Comparison of ENCODE assay signal across 17 cellular contexts in genomic region chr7:101812595-101812994, GRCh38. TPM values are rescaled to one million over a fixed set of nuclear protein-coding genes. Genes with fewer than 3 reads are reported as not detected.
DNase-seq lines count a peak whose midpoint lies in the region; ATAC-seq, FAIRE-seq and TF ChIP-seq lines count a peak whose summit lies in the region.
"Had no signal": no experiment of that assay in that cellular context is flagged by ENCODE, and none has a peak within 500 bp of the region (broad histone marks: within the 10 kb centered on the region; RNA-seq: fewer than 3 reads in every experiment).

No MANE protein-coding gene starts in this region.

- H2AFZ ChIP-seq in K562 (ENCODE audit: low read depth, low read length): no peak overlapping the region
- H2AFZ ChIP-seq in neural progenitor cell (replicated peaks): no peak overlapping the region

- no peaks in the 10 kb centered on the region for H3K9me1 ChIP-seq in K562 (ENCODE audit: control insufficient read depth, insufficient read depth, low read length)

- intact Hi-C loops in K562 (cut with micrococcal nuclease): loop anchor here (5.0 kb wide), 1 partner anchor 210 kb away; no protein-coding TSS in a partner anchor

- H3K27me3 ChIP-seq in K562 (ENCODE audit: control insufficient read depth in 2 of 2, insufficient read depth in 2 of 2, low read length in 2 of 2): no peaks in the 10 kb centered on the region
- peaks cover 38% of the 10 kb centered on the region for H3K27me3 ChIP-seq in neural progenitor cell

- in situ Hi-C loops in K562 (cut with MboI): loop anchor here (5.0 kb wide), 1 partner anchor 105 kb away; no protein-coding TSS in a partner anchor

- DNase-seq in activated naive CD4-positive, alpha-beta T cell treated with Interleukin-2 at 50 U/mL for 16 hours: no peak
- DNase-seq in K562 (ENCODE audit: extremely low read depth in 1 of 4, low spot score in 3 of 4) (no peak), neural progenitor cell (ENCODE audit: low spot score) (no peak), NCI-H187 (lab: John Stamatoyannopoulos, UW) (no peak), glomerular visceral epithelial cell (ENCODE audit: extremely low spot score) (no peak)
- DNase-seq: 8988T; C1 segment of cervical spinal cord; CD4-positive, alpha-beta memory T cell; DMS153; DMS79 treated with DMSO at 0.1 percent for 48 hours; GF-D8; HCEC 1CT had no signal

- H3K4me2 ChIP-seq in K562 (ENCODE audit: insufficient read depth, low read length) (no peak overlapping the region), neural progenitor cell (no peak overlapping the region)

- TF ChIP-seq RAD21 in K562 (CRISPR knock-in tag; conservative IDR thresholded peaks at IDR 0.05 in 1 of 2, IDR thresholded peaks at IDR 0.05 in 1 of 2): no peak

- H3K9ac ChIP-seq in K562 (ENCODE audit: insufficient read depth in 1 of 2, low read depth in 2 of 2, low read length in 2 of 2) (no peak overlapping the region), neural progenitor cell (no peak overlapping the region)

- H3K4me1 Mint-ChIP-seq in activated naive CD4-positive, alpha-beta T cell treated with anti-CD3 and anti-CD28 coated beads, Interleukin-2, amount 50 U/mL, for 24 hours: peaks cover 11% of the 10 kb centered on the region
- H3K4me1 Mint-ChIP-seq in IgD-negative memory B cell (peaks cover 4 to 10% (median 8%) of the 10 kb centered on the region in 3 donors), neural progenitor cell (peaks cover 12% of the 10 kb centered on the region)

- H3K9me3 Mint-ChIP-seq in activated naive CD4-positive, alpha-beta T cell treated with anti-CD3 and anti-CD28 coated beads, Interleukin-2, amount 50 U/mL, for 24 hours: no peaks in the 10 kb centered on the region
- H3K9me3 Mint-ChIP-seq in IgD-negative memory B cell: no peaks in the 10 kb centered on the region
- H3K9me3 Mint-ChIP-seq in neural progenitor cell: no peaks in the 10 kb centered on the region
- H3K9me3 Mint-ChIP-seq: CD4-positive, alpha-beta memory T cell had no signal

- CTCF ChIA-PET in K562 (lab: Yijun Ruan, JAX; ENCODE audit: low intra/inter-chr PET ratio): interaction anchor here (1.0 to 2.8 kb wide), 2 partner anchors 121 to 124 kb away, joined by 5 to 39 read pairs; no protein-coding TSS in a partner anchor

- H4K20me1 ChIP-seq in K562 (replicated peaks; ENCODE audit: control insufficient read depth, insufficient read depth, low read length) (peaks cover 1% of the 10 kb centered on the region; the same call in 1 of the 2 replicates), neural progenitor cell (ENCODE audit: low read depth) (peaks cover 6% of the 10 kb centered on the region)

- ATAC-seq in K562 (no peak), GM18907 (IDR thresholded peaks at IDR 0.05; ENCODE audit: unreplicated experiment) (no peak)

- H3K4me1 ChIP-seq in K562 (replicated peaks in 1 of 2; ENCODE audit: control insufficient read depth in 2 of 2, insufficient read depth in 2 of 2, low read length in 2 of 2) (peaks cover 6 to 22% of the 10 kb centered on the region in 2 experiments; a peak in 4 of 5 replicates), neural progenitor cell (peaks cover 11% of the 10 kb centered on the region)

- H3K27ac Mint-ChIP-seq in activated naive CD4-positive, alpha-beta T cell treated with anti-CD3 and anti-CD28 coated beads, Interleukin-2, amount 50 U/mL, for 24 hours: no peak overlapping the region
- H3K27ac Mint-ChIP-seq in IgD-negative memory B cell (no peak overlapping the region), neural progenitor cell (no peak overlapping the region)
- H3K27ac Mint-ChIP-seq: B cell had no signal

- H3K27me3 Mint-ChIP-seq in activated naive CD4-positive, alpha-beta T cell treated with anti-CD3 and anti-CD28 coated beads, Interleukin-2, amount 50 U/mL, for 24 hours: no peaks in the 10 kb centered on the region
- H3K27me3 Mint-ChIP-seq in IgD-negative memory B cell (no peaks in the 10 kb centered on the region), neural progenitor cell (ENCODE audit: insufficient read depth, low read depth) (peaks cover 27% of the 10 kb centered on the region)
- H3K27me3 Mint-ChIP-seq: B cell had no signal

- H3K4me3 Mint-ChIP-seq in activated naive CD4-positive, alpha-beta T cell treated with anti-CD3 and anti-CD28 coated beads, Interleukin-2, amount 50 U/mL, for 24 hours: peak overlapping the region; percentile 15
- H3K4me3 Mint-ChIP-seq in IgD-negative memory B cell: peak overlapping the region in 3 of 4 donors; percentile 17 to 87 (median 52)
- peak overlapping the region; percentile 76 for H3K4me3 Mint-ChIP-seq in neural progenitor cell

- BruUV-seq in K562 (replicated peaks; lab: Mats Ljungman, UMichigan): no TSS peak

- H3K36me3 ChIP-seq in K562 (ENCODE audit: control insufficient read depth, insufficient read depth, low read length): no peaks in the 10 kb centered on the region
- H3K36me3 ChIP-seq in neural progenitor cell: no peaks in the 10 kb centered on the region

- POLR2A ChIA-PET in K562 (lab: Yijun Ruan, JAX): interaction anchor here (0.6 to 1.1 kb wide), 2 partner anchors 10 to 45 kb away, joined by 3 read pairs; no protein-coding TSS in a partner anchor

- H3K36me3 Mint-ChIP-seq in activated naive CD4-positive, alpha-beta T cell treated with anti-CD3 and anti-CD28 coated beads, Interleukin-2, amount 50 U/mL, for 24 hours: no peaks in the 10 kb centered on the region
- no peaks in the 10 kb centered on the region for H3K36me3 Mint-ChIP-seq in IgD-negative memory B cell
- H3K36me3 Mint-ChIP-seq in neural progenitor cell: no peaks in the 10 kb centered on the region

- 87% methylated on average over 1 of the region's 1 CpG for WGBS in K562 (ENCODE audit: insufficient coverage, low coverage, missing lambda C conversion rate)

- H3K4me3 ChIP-seq in K562: no peak overlapping the region
- H3K4me3 ChIP-seq in neural progenitor cell: no peak overlapping the region

- TF ChIP-seq EP300 in K562 (IDR thresholded peaks at IDR 0.05; ENCODE audit: low read length): no peak

- no peak for FAIRE-seq in K562 (lab: Jason Lieb, UNC)
- FAIRE-seq: D721Med had no signal

- TF ChIP-seq POLR2A in K562 (conservative IDR thresholded peaks at IDR 0.05): no peak

- TF ChIP-seq CTCF in K562 (IDR thresholded peaks at IDR 0.05 in 2 of 3, conservative IDR thresholded peaks at IDR 0.05 in 1 of 3; ENCODE audit: insufficient read depth in 2 of 3, low read depth in 1 of 3, low read length in 3 of 3) (no peak), neural progenitor cell (IDR thresholded peaks at IDR 0.05) (no peak)

- peaks cover 25% of the 10 kb centered on the region for H3F3A ChIP-seq in neural progenitor cell (ENCODE audit: low read depth)

- H3K9me3 ChIP-seq in K562 (replicated peaks; ENCODE audit: control insufficient read depth, insufficient read depth, low read depth, low read length) (no peaks in the 10 kb centered on the region), neural progenitor cell (ENCODE audit: low read depth) (no peaks in the 10 kb centered on the region)

- H3K27ac ChIP-seq in K562 (ENCODE audit: extremely low read depth, low read depth, low read length) (no peak overlapping the region), neural progenitor cell (no peak overlapping the region)

- H3K79me2 ChIP-seq in K562 (ENCODE audit: control insufficient read depth, insufficient read depth, low read length) (peaks cover 22% of the 10 kb centered on the region), neural progenitor cell (ENCODE audit: low read depth) (peaks cover 9% of the 10 kb centered on the region)

TF ChIP-seq in K562, 482 proteins besides CTCF, POLR2A, EP300 and RAD21:
- TF ChIP-seq RNF2 (IDR thresholded peaks at IDR 0.05) (no peak), ZNF3 (CRISPR knock-in tag; IDR thresholded peaks at IDR 0.05) (0 out of 2 replicates have a peak, but pooled peaks have one; percentile 38)

RNA-seq across cellular contexts. Expression of gene CUX1, which starts 4.8 kb away (rescaled TPM):
- polyA plus RNA-seq in IgD-negative memory B cell (22.2 TPM), K562 (2011; rRNA removed) (9.6 and 13.0 TPM in 2 replicates), K562 (2014; fragmentation: Illumina TruSeq; extraction: Trizol) (31.9 and 32.2 TPM in 2 replicates), K562 (2014; fragmentation: Nextera tagmentation; extraction: Ambion mirVana) (1 to 10 TPM; 3.6 to 6.7 TPM), K562 (2014; rRNA removed) (21.4 and 24.7 TPM in 2 replicates)
- 271 and 342 TPM in 2 replicates for total RNA-seq in K562 (2011; cell fraction: chromatin; rRNA removed; ENCODE audit: low replicate concordance)
- 121 and 144 TPM in 2 replicates for total RNA-seq in K562 (2011; cell fraction: nucleolus; rRNA removed)
- total RNA-seq in K562 (2011; cell fraction: nucleoplasm; rRNA removed): 169 and 178 TPM in 2 replicates
- total RNA-seq in K562 (2014; rRNA removed) (25.2 and 34.2 TPM in 2 replicates), K562 (2014; rRNA removed; fragmentation: Illumina TruSeq; extraction: Trizol) (33.0 and 41.3 TPM in 2 replicates), K562 (2015; rRNA removed; fragmentation: Illumina TruSeq; extraction: Trizol) (25.2 and 26.2 TPM in 2 replicates), K562 (2021) (52.9 and 55.3 TPM in 2 replicates), neural progenitor cell (ENCODE audit: low replicate concordance) (49.1 and 66.4 TPM in 2 replicates)
- polyA plus RNA-seq in K562 (2011; cell fraction: cytosol; rRNA removed): 9.5 and 20.1 TPM in 2 replicates
- polyA plus RNA-seq in K562 (2011; cell fraction: nucleus; rRNA removed): 8.9 and 14.8 TPM in 2 replicates
- polyA plus RNA-seq in K562 (2012): 27.5 and 61.2 TPM in 2 replicates
- 33.4 and 37.2 TPM in 2 replicates for polyA minus RNA-seq in K562 (2011; rRNA and poly(A)+ RNA removed)
- polyA minus RNA-seq in K562 (2011; cell fraction: cytosol; rRNA and poly(A)+ RNA removed): 13.4 and 20.4 TPM in 2 replicates
- 30.6 and 60.0 TPM in 2 replicates for polyA minus RNA-seq in K562 (2011; cell fraction: nucleus; rRNA and poly(A)+ RNA removed)

Comparison
In these comparisons a context has a peak if more than half of its experiments do, and no peak if none do; other contexts are left out.
1. H3K4me3 Mint-ChIP-seq: peak in every context shown above with its lines; median percentile 76 in neural progenitor cell; 52 in IgD-negative memory B cell; 15 in activated naive CD4-positive, alpha-beta T cell treated with anti-CD3 and anti-CD28 coated beads, Interleukin-2, amount 50 U/mL, for 24 hours.